ENCODE assay signal across 9 cellular contexts in genomic region chrX:119067023-119067739, GRCh38. TPM values are rescaled to one million over a fixed set of nuclear protein-coding genes. Genes with fewer than 3 reads are reported as not detected.
DNase-seq lines count a peak whose midpoint lies in the region; ATAC-seq and TF ChIP-seq lines count a peak whose summit lies in the region.
"Had no signal": no experiment of that assay in that cellular context is flagged by ENCODE, and none has a peak within 500 bp of the region (broad histone marks: within the 10 kb centered on the region; RNA-seq: fewer than 3 reads in every experiment).

No MANE protein-coding gene starts in this region.

- no peaks in the 10 kb centered on the region for H3K9me3 ChIP-seq in CD4-positive, alpha-beta memory T cell (ENCODE audit: control insufficient read depth in 1 of 2, low read length in 2 of 2)
- H3K9me3 ChIP-seq in HAP-1: no peaks in the 10 kb centered on the region

- in situ Hi-C loops in HAP-1 (cut with MboI; ENCODE audit: low sequenced_read_pairs): loop anchor here (5.0 kb wide), 1 partner anchor 220 kb away; no protein-coding TSS in a partner anchor

- CTCF ChIA-PET in CD4-positive, alpha-beta memory T cell (lab: Charles Lee; ENCODE audit: partially characterized antibody): interaction anchor here (0.6 to 3.4 kb wide), 5 partner anchors 8 to 228 kb away, joined by 3 to 26 read pairs (median 6); no protein-coding TSS in a partner anchor

- H3K4me1 Mint-ChIP-seq in CD4-positive, alpha-beta memory T cell: no peaks in the 10 kb centered on the region

- no peaks in the 10 kb centered on the region for H3K27me3 Mint-ChIP-seq in CD4-positive, alpha-beta memory T cell

- H3K27ac ChIP-seq in CD4-positive, alpha-beta memory T cell (ENCODE audit: low read depth, low read length): no peak overlapping the region
- H3K27ac ChIP-seq: skin epidermis had no signal

- H3K36me3 ChIP-seq in CD4-positive, alpha-beta memory T cell (ENCODE audit: insufficient read depth, low read length): no peaks in the 10 kb centered on the region
- H3K36me3 ChIP-seq in HAP-1 (replicated peaks): no peaks in the 10 kb centered on the region

- intact Hi-C loops in CD4-positive, alpha-beta memory T cell (cut with micrococcal nuclease): loop anchor here (1.0 kb wide), 1 partner anchor 220 kb away; no protein-coding TSS in a partner anchor

- H3K27ac Mint-ChIP-seq in CD4-positive, alpha-beta memory T cell: no peak overlapping the region

- peak in 1 of 3 donors; percentile 28 for TF ChIP-seq CTCF in omental fat pad (IDR thresholded peaks at IDR 0.05)

- ATAC-seq in omental fat pad (ENCODE audit: low FRiP score) (peak; percentile 77), HG02938 (IDR thresholded peaks at IDR 0.05; ENCODE audit: unreplicated experiment) (no peak), GM19467 (IDR thresholded peaks at IDR 0.05; ENCODE audit: unreplicated experiment) (no peak)

- no peaks in the 10 kb centered on the region for H3K27me3 ChIP-seq in CD4-positive, alpha-beta memory T cell (ENCODE audit: insufficient read depth, low read length)
- no peaks in the 10 kb centered on the region for H3K27me3 ChIP-seq in HAP-1 (ENCODE audit: low read depth)

- no peak overlapping the region for H3K4me3 ChIP-seq in CD4-positive, alpha-beta memory T cell (ENCODE audit: low read length in 2 of 2)
- no peak overlapping the region for H3K4me3 ChIP-seq in HAP-1
- H3K4me3 ChIP-seq: skin epidermis had no signal

- DNase-seq in CD4-positive, alpha-beta memory T cell: peak in 3 of 5 donors; percentile 19 to 21 (median 20)
- DNase-seq in HAP-1 (ENCODE audit: low spot score in 2 of 2) (peak; percentile 43 to 75), NCI-H524 (lab: John Stamatoyannopoulos, UW) (peak; percentile 20 to 44), activated T-cell treated with anti-CD3 and anti-CD28 coated beads for 48 hours (ENCODE audit: low read depth) (peak; percentile 23), fibroblast of the conjunctiva (ENCODE audit: low read depth) (peak; percentile 43), omental fat pad (ENCODE audit: low spot score) (no peak)

- no peaks in the 10 kb centered on the region for H3K36me3 Mint-ChIP-seq in CD4-positive, alpha-beta memory T cell

- H3K4me3 Mint-ChIP-seq in CD4-positive, alpha-beta memory T cell: no peak overlapping the region

- H3K9me3 Mint-ChIP-seq in CD4-positive, alpha-beta memory T cell: peaks cover 0 to 2% (median 0%) of the 10 kb centered on the region in 8 donors

- no peaks in the 10 kb centered on the region for H3K4me1 ChIP-seq in CD4-positive, alpha-beta memory T cell (ENCODE audit: insufficient read depth, low read length)
- H3K4me1 ChIP-seq in HAP-1: no peaks in the 10 kb centered on the region

- POLR2A ChIA-PET in CD4-positive, alpha-beta memory T cell (lab: Charles Lee; ENCODE audit: partially characterized antibody): no interaction called here

RNA-seq across cellular contexts. Expression of gene CT47C1, which starts 5.6 kb away (rescaled TPM):
- total RNA-seq in CD4-positive, alpha-beta memory T cell: not detected
- not detected for polyA plus RNA-seq in CD4-positive, alpha-beta memory T cell
- total RNA-seq in omental fat pad: not detected
